ENCODE assay signal across 8 cellular contexts in genomic region chr22:45163417-45164216, GRCh38. TPM values are rescaled to one million over a fixed set of nuclear protein-coding genes. Genes with fewer than 3 reads are reported as not detected.
A peak's percentile ranks its signal among the peaks of the same experiment; 100 is the strongest.
DNase-seq lines count a peak whose midpoint lies in the region; ATAC-seq, FAIRE-seq and TF ChIP-seq lines count a peak whose summit lies in the region.

A gene with protein sequence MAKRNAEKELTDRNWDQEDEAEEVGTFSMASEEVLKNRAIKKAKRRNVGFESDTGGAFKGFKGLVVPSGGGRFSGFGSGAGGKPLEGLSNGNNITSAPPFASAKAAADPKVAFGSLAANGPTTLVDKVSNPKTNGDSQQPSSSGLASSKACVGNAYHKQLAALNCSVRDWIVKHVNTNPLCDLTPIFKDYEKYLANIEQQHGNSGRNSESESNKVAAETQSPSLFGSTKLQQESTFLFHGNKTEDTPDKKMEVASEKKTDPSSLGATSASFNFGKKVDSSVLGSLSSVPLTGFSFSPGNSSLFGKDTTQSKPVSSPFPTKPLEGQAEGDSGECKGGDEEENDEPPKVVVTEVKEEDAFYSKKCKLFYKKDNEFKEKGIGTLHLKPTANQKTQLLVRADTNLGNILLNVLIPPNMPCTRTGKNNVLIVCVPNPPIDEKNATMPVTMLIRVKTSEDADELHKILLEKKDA (plus strand): TSS chr22:45163925. CDS start chr22:45168178, 4,253 bp downstream.

- peaks cover 2% of the 10 kb centered on the region; the same call in 1 of the 2 replicates for H3K36me3 ChIP-seq in BJ (ENCODE audit: control insufficient read depth, insufficient read depth, low read length)

- peak within 1 kb of the TSS; percentile 76 to 88 for H3K27ac ChIP-seq in coronary artery

- TF ChIP-seq CTCF in BJ (IDR thresholded peaks at IDR 0.05; ENCODE audit: insufficient read depth, low read depth, low read length) (no peak), coronary artery (IDR thresholded peaks at IDR 0.05) (no peak)

- H3K4me3 ChIP-seq in BJ (ENCODE audit: low read depth, low read length), result peak within 1 kb of the TSS; percentile 89
- H3K4me3 ChIP-seq in coronary artery, result peak within 1 kb of the TSS; percentile 82

- CTCF ChIA-PET in BJ (lab: Yijun Ruan, JAX), result interaction anchor here (0.8 to 3.6 kb wide), 6 partner anchors 9 to 61 kb away, joined by 3 to 18 read pairs (median 3); no protein-coding TSS in a partner anchor

- peak; percentile 75 for DNase-seq in BJ (ENCODE audit: low read depth)
- peak; percentile 94 for DNase-seq in GM19239 (ENCODE audit: insufficient read length, low spot score)
- DNase-seq in NCI-H526 (lab: John Stamatoyannopoulos, UW), result peak; percentile 72 to 95
- peak; percentile 97 for DNase-seq in activated CD4-positive, alpha-beta T cell treated with anti-CD3 and anti-CD28 coated beads for 48 hours
- DNase-seq in coronary artery (ENCODE audit: low spot score), result peak; percentile 91
- peak; percentile 98 for DNase-seq in left kidney (ENCODE audit: low read depth, low spot score)
- peak; percentile 94 to 96 for DNase-seq in stimulated activated CD4-positive, alpha-beta T cell treated with anti-CD3 and anti-CD28 coated beads, Interleukin-2, amount 100 ng/mL, for 24 hours

- POLR2A ChIA-PET in BJ (lab: Charles Lee), result interaction anchor here (0.6 kb wide), 3 partner anchors 14 to 497 kb away, joined by 4 to 8 read pairs (median 4); no protein-coding TSS in a partner anchor

- FAIRE-seq in GM19239 (lab: Jason Lieb, UNC), result peak; percentile 76

- peak; percentile 51 for ATAC-seq in HG03457 (IDR thresholded peaks at IDR 0.05; ENCODE audit: unreplicated experiment)

- H3K27me3 ChIP-seq in BJ (ENCODE audit: control insufficient read depth, insufficient read depth, low read length), result no peaks in the 10 kb centered on the region

RNA-seq across cellular contexts. Expression of the gene that starts here (rescaled TPM):
- 11.0 and 12.4 TPM in 2 replicates for polyA plus RNA-seq in BJ (2011; rRNA removed)
- 12.5 and 13.3 TPM in 2 replicates for polyA minus RNA-seq in BJ (2011; rRNA and poly(A)+ RNA removed)

Comparison
In these comparisons a context has a peak if more than half of its experiments do, and no peak if none do; other contexts are left out.
1. Peak in every context shown above with its lines: DNase-seq, ATAC-seq, H3K4me3 ChIP-seq and H3K27ac ChIP-seq.